ENCODE assay signal across 8 cellular contexts in genomic region chr7:44846816-44847508, GRCh38. TPM values are rescaled to one million over a fixed set of nuclear protein-coding genes. Genes with fewer than 3 reads are reported as not detected.
A peak's percentile ranks its signal among the peaks of the same experiment; 100 is the strongest.
DNase-seq lines count a peak whose midpoint lies in the region; ATAC-seq and TF ChIP-seq lines count a peak whose summit lies in the region.

No MANE protein-coding gene starts in this region.

- H3K27me3 Mint-ChIP-seq in activated naive CD8-positive, alpha-beta T cell treated with anti-CD3 and anti-CD28 coated beads for 36 hours: no peaks in the 10 kb centered on the region

- peak overlapping the region; percentile 97 for H3K4me3 Mint-ChIP-seq in activated naive CD8-positive, alpha-beta T cell treated with anti-CD3 and anti-CD28 coated beads for 36 hours

- H3K36me3 Mint-ChIP-seq in activated naive CD8-positive, alpha-beta T cell treated with anti-CD3 and anti-CD28 coated beads for 36 hours: peaks cover 29% of the 10 kb centered on the region

- in situ Hi-C loops in transverse colon (cut with MboI; ENCODE audit: low pct_ligation_motif_present in 1 of 4, low pct_unique_long_range_greater_than_20kb in 1 of 4, low sequenced_read_pairs in 3 of 4): loop anchor here (10.0 to 25.0 kb wide), 4 partner anchors 52 to 262 kb away; partner anchors contain the start of genes TMED4 (in 3 of the 4) and PPIA (in 1 of the 4)

- TF ChIP-seq POLR2A in transverse colon (IDR thresholded peaks at IDR 0.05): no peak

- H3K36me3 ChIP-seq in left ventricle myocardium inferior: peaks cover 14% of the 10 kb centered on the region
- no peaks in the 10 kb centered on the region for H3K36me3 ChIP-seq in transverse colon

- no peak for DNase-seq in left ventricle myocardium inferior
- DNase-seq in left cardiac atrium: no peak
- DNase-seq in activated naive CD8-positive, alpha-beta T cell treated with anti-CD3 and anti-CD28 coated beads for 36 hours: no peak
- no peak for DNase-seq in transverse colon
- no peak for DNase-seq in GM10248 (ENCODE audit: extremely low spot score)
- DNase-seq in NCI-H82 (lab: John Stamatoyannopoulos, UW): no peak

- CTCF ChIA-PET in GM10248 (lab: Yijun Ruan, JAX): interaction anchor here (0.6 to 14.8 kb wide), 31 partner anchors 9 to 289 kb away, joined by 3 to 158 read pairs (median 4); partner anchors contain the start of genes DDX56 and TMED4

- ATAC-seq in left cardiac atrium: no peak
- no peak for ATAC-seq in GM21825 (IDR thresholded peaks at IDR 0.05; ENCODE audit: unreplicated experiment)

- intact Hi-C loops in left ventricle myocardium inferior (cut with micrococcal nuclease) (loop anchor here (10.0 kb wide), 1 partner anchor 262 kb away; the partner anchor contains the start of gene TMED4), left cardiac atrium (cut with DNase I) (loop anchor here (2.0 to 5.0 kb wide), 3 partner anchors 50 to 265 kb away; partner anchors contain the start of genes PPIA (in 1 of the 2) and TMED4 (in 1 of the 2)), transverse colon (cut with DNase I; ENCODE audit: low total_unique reads) (loop anchor here (5.0 kb wide), 1 partner anchor 265 kb away; the partner anchor contains the start of gene TMED4)

- peak overlapping the region; percentile 98 for H3K27ac ChIP-seq in left ventricle myocardium inferior (replicated peaks)
- H3K27ac ChIP-seq in layer of hippocampus (ENCODE audit: low read depth, low read length): peak overlapping the region; percentile 94
- H3K27ac ChIP-seq in transverse colon: peak overlapping the region; percentile 95 to 98 (median 96)

- POLR2A ChIA-PET in GM10248 (lab: Yijun Ruan, JAX): no interaction called here

- H3K27me3 ChIP-seq in left ventricle myocardium inferior (ENCODE audit: low read depth) (no peaks in the 10 kb centered on the region), layer of hippocampus (ENCODE audit: control insufficient read depth, insufficient read depth, low read length) (no peaks in the 10 kb centered on the region), transverse colon (no peaks in the 10 kb centered on the region)

- TF ChIP-seq CTCF in left ventricle myocardium inferior (IDR thresholded peaks at IDR 0.05; ENCODE audit: borderline replicate concordance) (no peak), transverse colon (IDR thresholded peaks at IDR 0.05) (no peak), GM10248 (IDR thresholded peaks at IDR 0.05; ENCODE audit: control extremely low read depth, extremely low read depth, low read depth, missing control alignments) (no peak)

- peaks cover 52% of the 10 kb centered on the region for H3K4me1 Mint-ChIP-seq in activated naive CD8-positive, alpha-beta T cell treated with anti-CD3 and anti-CD28 coated beads for 36 hours

- 0% methylated on average over 12 of the region's 12 CpGs for WGBS in transverse colon (ENCODE audit: low coverage in 1 of 2), 2 donors

- peak overlapping the region; percentile 99 for H3K27ac Mint-ChIP-seq in activated naive CD8-positive, alpha-beta T cell treated with anti-CD3 and anti-CD28 coated beads for 36 hours

- no peaks in the 10 kb centered on the region for H3K9me3 ChIP-seq in left ventricle myocardium inferior (replicated peaks)
- H3K9me3 ChIP-seq in transverse colon: no peaks in the 10 kb centered on the region

- H3K4me3 ChIP-seq in left ventricle myocardium inferior: peak overlapping the region; percentile 76
- peak overlapping the region; percentile 62 to 86 (median 71) for H3K4me3 ChIP-seq in transverse colon

- H3K9me3 Mint-ChIP-seq in activated naive CD8-positive, alpha-beta T cell treated with anti-CD3 and anti-CD28 coated beads for 36 hours: no peaks in the 10 kb centered on the region

- H3K4me1 ChIP-seq in left ventricle myocardium inferior (peaks cover 65% of the 10 kb centered on the region), transverse colon (peaks cover 10 to 42% (median 22%) of the 10 kb centered on the region in 4 donors)

- TF ChIP-seq EP300 in transverse colon (IDR thresholded peaks at IDR 0.05; ENCODE audit: low read depth): no peak

RNA-seq across cellular contexts. Expression of gene H2AZ2, which starts 0.9 kb away (rescaled TPM):
- 265 TPM for total RNA-seq in left ventricle myocardium inferior
- total RNA-seq in left cardiac atrium: 100 to 1,000 TPM; 191 to 205 TPM
- 100 to 1,000 TPM; 291 to 305 TPM for total RNA-seq in activated naive CD8-positive, alpha-beta T cell treated with anti-CD3 and anti-CD28 coated beads for 36 hours
- 100 to 1,000 TPM in 3 of 4 donors, 10 to 100 TPM in 1; 99.6 to 418 (median 115) TPM for total RNA-seq in transverse colon

RNA-seq across cellular contexts. Expression of gene PURB, which starts 38.4 kb away (rescaled TPM):
- total RNA-seq in left ventricle myocardium inferior: 13.1 TPM
- 10 to 100 TPM; 13.8 to 19.3 TPM for total RNA-seq in left cardiac atrium
- 10 to 100 TPM; 30.1 to 31.5 TPM for total RNA-seq in activated naive CD8-positive, alpha-beta T cell treated with anti-CD3 and anti-CD28 coated beads for 36 hours
- 10 to 100 TPM; 13.1 to 26.2 (median 20.4) TPM for total RNA-seq in transverse colon

RNA-seq across cellular contexts. Expression of gene PPIA, which starts 50.5 kb away (rescaled TPM):
- 470 TPM for total RNA-seq in left ventricle myocardium inferior
- total RNA-seq in left cardiac atrium: 100 to 1,000 TPM; 637 to 672 TPM
- 1,000 to 10,000 TPM; 3,010 to 3,071 TPM for total RNA-seq in activated naive CD8-positive, alpha-beta T cell treated with anti-CD3 and anti-CD28 coated beads for 36 hours
- 1,000 to 10,000 TPM in 1 of 4 donors, 100 to 1,000 TPM in 3; 631 to 1,290 (median 820) TPM for total RNA-seq in transverse colon
